ENCODE assay signal across 15 cellular contexts in the genomic region with DNA sequence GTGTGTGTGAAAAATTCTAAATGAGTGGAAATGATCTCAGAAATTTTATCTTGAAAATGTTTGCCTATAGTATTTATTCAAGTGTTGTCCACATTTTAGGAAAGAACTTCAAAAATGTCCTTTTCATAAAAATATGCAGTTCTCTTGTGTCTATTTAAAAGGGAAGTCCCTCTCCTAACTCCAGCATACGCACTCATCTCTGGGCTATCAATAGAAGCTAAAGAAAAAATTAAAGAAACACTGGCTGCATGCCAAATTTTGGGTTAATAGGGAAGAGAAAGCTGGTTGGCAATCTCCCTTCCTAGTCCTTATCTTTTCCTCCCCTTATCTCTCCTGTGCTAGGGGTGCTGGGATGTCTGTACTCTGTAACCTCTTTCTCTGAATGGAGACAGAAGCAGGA.
DNase-seq lines count a peak whose midpoint lies in the region; FAIRE-seq and TF ChIP-seq lines count a peak whose summit lies in the region.
"Had no signal": no experiment of that assay in that cellular context is flagged by ENCODE, and none has a peak within 500 bp of the region (broad histone marks: within the 10 kb centered on the region; RNA-seq: fewer than 3 reads in every experiment).

No MANE protein-coding gene starts in this region.

- FAIRE-seq in frontal cortex (lab: Jason Lieb, UNC): no peak
- FAIRE-seq: A204.1 had no signal

- intact Hi-C loops in transverse colon (cut with DNase I; ENCODE audit: low total_unique reads): no loop called here

- no peak for TF ChIP-seq POLR2A in erythroblast (IDR thresholded peaks at IDR 0.05; ENCODE audit: low read length)
- no peak for TF ChIP-seq POLR2A in transverse colon (IDR thresholded peaks at IDR 0.05)

- DNase-seq in NCI-H1417 (lab: John Stamatoyannopoulos, UW) (peak in 2 of 3 experiments; percentile 12 to 23), NCI-H1417 treated with DMSO at 0.1 percent for 48 hours (lab: John Stamatoyannopoulos, UW) (no peak), NOMO-1 treated with dmso at 0.1 percent for 144 hours (lab: John Stamatoyannopoulos, UW; ENCODE audit: unreplicated experiment) (peak; percentile 5), erythroblast (lab: John Stamatoyannopoulos, UW) (peak; percentile 22 to 49), pons (ENCODE audit: low spot score) (peak; percentile 64), transverse colon (no peak), frontal cortex (ENCODE audit: low spot score in 2 of 2) (no peak), NCI-H524 (lab: John Stamatoyannopoulos, UW) (no peak)
- DNase-seq: activated CD4-positive, CD25-positive, alpha-beta regulatory T cell treated with anti-CD3 and anti-CD28 coated beads, Interleukin-2, amount 50 U/mL, for 72 hours; CD8-positive, alpha-beta memory T cell; colonic mucosa; esophagus squamous epithelium; midbrain; NCI-H1436 had no signal

- TF ChIP-seq CTCF in transverse colon (IDR thresholded peaks at IDR 0.05): no peak

- no peaks in the 10 kb centered on the region for H3K36me3 ChIP-seq in transverse colon
- H3K36me3 ChIP-seq: colonic mucosa, esophagus squamous epithelium had no signal

- peaks cover 0 to 19% (median 0%) of the 10 kb centered on the region in 4 donors for H3K4me1 ChIP-seq in transverse colon
- H3K4me1 ChIP-seq: colonic mucosa, esophagus squamous epithelium had no signal

- H3K4me3 ChIP-seq in transverse colon: no peak overlapping the region
- H3K4me3 ChIP-seq: colonic mucosa, esophagus squamous epithelium had no signal

- no peaks in the 10 kb centered on the region for H3K9me3 ChIP-seq in transverse colon
- H3K9me3 ChIP-seq: colonic mucosa, esophagus squamous epithelium had no signal

- in situ Hi-C loops in transverse colon (cut with MboI; ENCODE audit: low pct_ligation_motif_present in 1 of 4, low pct_unique_long_range_greater_than_20kb in 1 of 4, low sequenced_read_pairs in 3 of 4): no loop called here

- H3K27me3 ChIP-seq in transverse colon: no peaks in the 10 kb centered on the region
- H3K27me3 ChIP-seq: colonic mucosa, esophagus squamous epithelium had no signal

- 65 to 67% methylated on average over 1 of the region's 1 CpG for WGBS in transverse colon (ENCODE audit: low coverage in 1 of 2), 2 donors

- no peak for TF ChIP-seq EP300 in transverse colon (IDR thresholded peaks at IDR 0.05; ENCODE audit: low read depth)

- no peak overlapping the region for H3K27ac ChIP-seq in transverse colon
- H3K27ac ChIP-seq: colonic mucosa, esophagus squamous epithelium had no signal

Comparison
In these comparisons a context has a peak if more than half of its experiments do, and no peak if none do; other contexts are left out.
1. DNase-seq: peak in NCI-H1417 (2 of 3), NOMO-1 treated with dmso at 0.1 percent for 144 hours (single experiment), erythroblast (2 of 2) and pons (single experiment); none in NCI-H1417 treated with DMSO at 0.1 percent for 48 hours (single experiment), transverse colon (single experiment), frontal cortex (0 of 2) and NCI-H524 (0 of 2).